Comparison of ENCODE assay signal across 11 cellular contexts in the genomic region with DNA sequence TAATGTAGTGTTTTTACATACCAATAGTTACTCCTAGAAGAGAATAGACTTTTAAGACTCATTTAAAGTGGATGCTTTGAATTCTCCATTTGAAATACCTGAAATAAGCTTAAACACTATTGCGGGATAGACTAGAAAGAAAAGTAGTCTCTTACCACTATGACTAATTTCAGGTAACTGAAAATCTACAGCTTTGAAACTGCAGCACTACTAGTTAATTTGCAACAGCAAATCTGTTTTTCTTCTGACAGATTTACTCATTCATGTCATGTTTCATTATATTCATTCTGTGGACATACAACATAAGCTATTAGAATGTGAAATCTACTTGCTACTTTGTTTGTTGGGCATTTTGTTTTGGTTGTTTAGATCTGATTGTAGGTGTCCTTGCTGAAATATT.
DNase-seq lines count a peak whose midpoint lies in the region; ATAC-seq and TF ChIP-seq lines count a peak whose summit lies in the region.
"Had no signal": no experiment of that assay in that cellular context is flagged by ENCODE, and none has a peak within 500 bp of the region (broad histone marks: within the 10 kb centered on the region; RNA-seq: fewer than 3 reads in every experiment).

No MANE protein-coding gene starts in this region.

- DNase-seq in hepatocyte (ENCODE audit: low spot score): no peak
- DNase-seq in NCI-H446 (lab: John Stamatoyannopoulos, UW): no peak
- no peak for DNase-seq in nucleus accumbens (lab: John Stamatoyannopoulos, UW)
- DNase-seq in DMS53 treated with DMSO at 0.1 percent for 48 hours (lab: John Stamatoyannopoulos, UW; ENCODE audit: unreplicated experiment): no peak
- DNase-seq in left lobe of liver (ENCODE audit: low spot score): no peak
- DNase-seq: activated gamma-delta T cell treated with Interleukin-2 at 50 U/mL for 16 hours; effector CD4-positive, alpha-beta T cell; ovary had no signal

- no peaks in the 10 kb centered on the region for H3K27me3 ChIP-seq in hepatocyte
- H3K27me3 ChIP-seq: ovary had no signal

- H3K9me3 ChIP-seq in hepatocyte (ENCODE audit: low read depth): no peaks in the 10 kb centered on the region
- H3K9me3 ChIP-seq: ovary had no signal

- no peaks in the 10 kb centered on the region for H3K9me2 ChIP-seq in hepatocyte (replicated peaks; ENCODE audit: insufficient read depth)

- H2AFZ ChIP-seq in hepatocyte: no peak overlapping the region

- no peaks in the 10 kb centered on the region for H4K20me1 ChIP-seq in hepatocyte (ENCODE audit: insufficient read depth, poor library complexity, severe bottlenecking)

- H3K4me2 ChIP-seq in hepatocyte: no peak overlapping the region

- TF ChIP-seq CTCF in hepatocyte (IDR thresholded peaks at IDR 0.05; ENCODE audit: poor library complexity): no peak

- peaks cover 31% of the 10 kb centered on the region for H3K79me2 ChIP-seq in hepatocyte

- no peak overlapping the region for H3K4me3 ChIP-seq in hepatocyte
- H3K4me3 ChIP-seq: ovary had no signal

- H3K4me1 ChIP-seq in hepatocyte (ENCODE audit: insufficient read depth): peaks cover 16% of the 10 kb centered on the region

- H3K27ac ChIP-seq in hepatocyte: peak overlapping the region; percentile 52
- H3K27ac ChIP-seq: ovary had no signal

- ATAC-seq in GM18517 (IDR thresholded peaks at IDR 0.05; ENCODE audit: unreplicated experiment) (peak; percentile 49), GM21619 (IDR thresholded peaks at IDR 0.05; ENCODE audit: unreplicated experiment) (peak; percentile 46), HG03558 (IDR thresholded peaks at IDR 0.05; ENCODE audit: extremely low read depth, unreplicated experiment) (peak; percentile 30), left lobe of liver (no peak)

- no peaks in the 10 kb centered on the region for H3K36me3 ChIP-seq in hepatocyte (replicated peaks; ENCODE audit: insufficient read depth, low read depth)
- H3K36me3 ChIP-seq: ovary had no signal

- 96% methylated on average over 1 of the region's 1 CpG for WGBS in hepatocyte (ENCODE audit: low lambda C conversion rate, missing lambda C conversion rate)
